In the genomic region with DNA sequence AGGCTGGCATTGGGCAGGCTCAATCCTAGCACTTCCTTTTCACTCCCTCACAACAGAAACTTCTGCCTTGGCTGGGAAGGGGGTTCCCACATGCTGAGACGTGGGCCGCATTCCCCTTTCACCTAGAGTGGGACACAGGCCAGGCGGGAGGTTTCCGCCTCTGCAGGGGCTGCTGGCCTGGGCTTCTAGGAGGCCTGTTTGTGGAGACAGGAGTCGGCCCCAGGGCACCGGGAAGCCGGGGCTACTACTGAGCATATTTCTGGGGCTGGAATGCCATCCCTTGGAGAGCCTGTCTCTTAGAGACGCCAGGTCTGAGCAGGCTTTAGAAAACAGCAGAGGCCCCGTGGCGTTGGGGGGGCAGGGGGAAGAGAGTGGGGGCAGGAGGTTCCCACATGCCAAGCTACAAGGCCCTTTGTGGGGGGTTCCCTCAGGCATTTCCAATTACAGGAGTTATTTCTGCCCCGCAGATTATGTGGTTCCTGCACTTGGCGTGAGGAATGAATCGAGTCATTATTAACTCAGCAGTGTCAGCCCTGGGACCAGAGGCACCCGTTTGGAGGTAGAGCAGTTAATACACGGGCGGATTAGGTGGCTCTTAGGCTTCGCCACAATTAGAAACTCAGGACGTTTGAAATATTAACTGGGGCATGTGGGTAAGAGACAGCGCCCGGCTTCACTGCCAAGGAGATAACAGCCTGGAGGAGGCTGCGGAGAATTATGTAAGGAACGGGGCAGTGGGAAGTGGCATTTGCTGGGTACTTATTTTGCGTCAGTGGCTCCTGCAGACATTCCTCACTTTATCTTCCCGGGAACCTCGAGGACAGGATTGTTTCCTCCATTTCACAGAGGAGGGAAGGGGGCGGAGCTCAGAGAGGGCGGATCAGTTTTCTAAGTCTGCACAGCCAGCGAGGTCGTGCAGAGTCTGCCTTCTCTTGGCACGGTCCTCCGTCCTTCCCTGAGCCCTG, we compare ENCODE assay signal across 12 cellular contexts.
DNase-seq lines count a peak whose midpoint lies in the region; ATAC-seq and TF ChIP-seq lines count a peak whose summit lies in the region.
"Had no signal": no experiment of that assay in that cellular context is flagged by ENCODE, and none has a peak within 500 bp of the region (broad histone marks: within the 10 kb centered on the region; RNA-seq: fewer than 3 reads in every experiment).

No MANE protein-coding gene starts in this region.

- no peak for ATAC-seq in thoracic aorta (ENCODE audit: insufficient number of reproducible peaks, low FRiP score, low read depth)
- ATAC-seq in GM18498 (IDR thresholded peaks at IDR 0.05; ENCODE audit: unreplicated experiment): no peak
- ATAC-seq: left colon had no signal

- H3K4me1 ChIP-seq in thoracic aorta (ENCODE audit: control insufficient read depth in 1 of 2, low read depth in 2 of 2): peaks cover 5 to 15% of the 10 kb centered on the region in 2 donors

- H3K4me1 Mint-ChIP-seq in mesothelial cell of epicardium: peaks cover 18% of the 10 kb centered on the region
- H3K4me1 Mint-ChIP-seq: activated CD4-positive, alpha-beta T cell treated with anti-CD3 and anti-CD28 coated beads, Interleukin-2, amount 10 ng/mL, durations not matched to agents 24 days and 14 days had no signal

- H3K36me3 ChIP-seq in thoracic aorta: no peaks in the 10 kb centered on the region

- peaks cover 8% of the 10 kb centered on the region for H3K27me3 Mint-ChIP-seq in mesothelial cell of epicardium (ENCODE audit: low read depth)

- no peaks in the 10 kb centered on the region for H3K27me3 ChIP-seq in thoracic aorta (replicated peaks; ENCODE audit: insufficient read depth)

- H3K4me3 Mint-ChIP-seq in mesothelial cell of epicardium: peak overlapping the region; percentile 40
- H3K4me3 Mint-ChIP-seq: activated CD4-positive, alpha-beta T cell treated with anti-CD3 and anti-CD28 coated beads, Interleukin-2, amount 10 ng/mL, durations not matched to agents 24 days and 14 days had no signal

- no peaks in the 10 kb centered on the region for H3K9me3 ChIP-seq in thoracic aorta

- peak overlapping the region; percentile 60 for H3K27ac ChIP-seq in angular gyrus (ENCODE audit: low read depth, low read length)
- no peak overlapping the region for H3K27ac ChIP-seq in thoracic aorta

- DNase-seq in foreskin melanocyte (peak; percentile 55), mesothelial cell of epicardium (ENCODE audit: low spot score in 2 of 2, unreplicated experiment in 2 of 2) (peak in 1 of 2 experiments; percentile 47), thoracic aorta (ENCODE audit: low spot score) (no peak), GM19240 (ENCODE audit: insufficient read length, low spot score) (no peak), DMS153 (lab: John Stamatoyannopoulos, UW) (no peak), NCI-H446 (lab: John Stamatoyannopoulos, UW) (no peak)
- DNase-seq: activated CD4-positive, alpha-beta T cell treated with anti-CD3 and anti-CD28 coated beads, Interleukin-2, amount 10 ng/mL, durations not matched to agents 24 days and 14 days; GDM1; left colon; NCI-H1417 had no signal

- no peaks in the 10 kb centered on the region for H3K36me3 Mint-ChIP-seq in mesothelial cell of epicardium

- peak overlapping the region; percentile 63 for H3K4me3 ChIP-seq in thoracic aorta

- TF ChIP-seq CTCF in mesothelial cell of epicardium (IDR thresholded peaks at IDR 0.05; ENCODE audit: unreplicated experiment): no peak
- no peak for TF ChIP-seq CTCF in thoracic aorta (IDR thresholded peaks at IDR 0.05)

- peak overlapping the region; percentile 77 for H3K27ac Mint-ChIP-seq in mesothelial cell of epicardium
- H3K27ac Mint-ChIP-seq: activated CD4-positive, alpha-beta T cell treated with anti-CD3 and anti-CD28 coated beads, Interleukin-2, amount 10 ng/mL, durations not matched to agents 24 days and 14 days had no signal

- no peaks in the 10 kb centered on the region for H3K9me3 Mint-ChIP-seq in mesothelial cell of epicardium
